Comparison of ENCODE assay signal across 8 cellular contexts in genomic region chr16:28822520-28823290, GRCh38. TPM values are rescaled to one million over a fixed set of nuclear protein-coding genes. Genes with fewer than 3 reads are reported as not detected.
A peak's percentile ranks its signal among the peaks of the same experiment; 100 is the strongest.
DNase-seq lines count a peak whose midpoint lies in the region; ATAC-seq and TF ChIP-seq lines count a peak whose summit lies in the region.

ATXN2L (plus strand) TSS chr16:28822999; CDS start chr16:28823260, 261 bp downstream.

- peaks cover 26% of the 10 kb centered on the region for H3K4me1 ChIP-seq in GM23338 (ENCODE audit: insufficient read depth)
- peaks cover 13% of the 10 kb centered on the region for H3K4me1 ChIP-seq in RWPE2 (ENCODE audit: insufficient read depth, poor library complexity, severe bottlenecking)

- H3K9me3 Mint-ChIP-seq in GM23338 (no peaks in the 10 kb centered on the region), nephron (no peaks in the 10 kb centered on the region)

- H3K27ac Mint-ChIP-seq in GM23338 (peak within 1 kb of the TSS; percentile 99), nephron (peak within 1 kb of the TSS; percentile 98 to 100 (median 99))

- H3K4me1 Mint-ChIP-seq in GM23338 (peaks cover 35% of the 10 kb centered on the region), nephron (peaks cover 28% of the 10 kb centered on the region)

- H3F3A ChIP-seq in GM23338 (replicated peaks; ENCODE audit: low read depth): peaks cover 22% of the 10 kb centered on the region

- H3K79me2 ChIP-seq in GM23338 (replicated peaks; ENCODE audit: insufficient read depth): peaks cover 42% of the 10 kb centered on the region

- H3K27me3 Mint-ChIP-seq in GM23338 (ENCODE audit: insufficient read depth, low read depth, poor library complexity) (peaks cover 16% of the 10 kb centered on the region), nephron (ENCODE audit: low read depth) (no peaks in the 10 kb centered on the region)

- H3K4me2 ChIP-seq in GM23338: peak within 1 kb of the TSS; percentile 95

- H3K4me3 ChIP-seq in GM23338 (peak within 1 kb of the TSS; percentile 95), LNCaP clone FGC (ENCODE audit: low read depth, low read length) (peak within 1 kb of the TSS; percentile 91), RWPE2 (ENCODE audit: severe bottlenecking) (peak within 1 kb of the TSS; percentile 89), fibroblast of the aortic adventitia (ENCODE audit: low read depth, low read length) (peak within 1 kb of the TSS; percentile 99)

- H3K4me3 Mint-ChIP-seq in GM23338 (peak within 1 kb of the TSS; percentile 97), nephron (peak within 1 kb of the TSS; percentile 95 to 99 (median 99))

- no peak for TF ChIP-seq CTCF in GM23338 (conservative IDR thresholded peaks at IDR 0.05; ENCODE audit: low read depth in 2 of 2)
- no peak for TF ChIP-seq CTCF in LNCaP clone FGC (IDR thresholded peaks at IDR 0.05; ENCODE audit: control insufficient read depth, extremely low read depth, insufficient read depth)
- TF ChIP-seq CTCF in RWPE2 (IDR thresholded peaks at IDR 0.05; ENCODE audit: poor library complexity, severe bottlenecking): no peak
- no peak for TF ChIP-seq CTCF in fibroblast of the aortic adventitia (IDR thresholded peaks at IDR 0.05; ENCODE audit: insufficient read depth, low read length)
- TF ChIP-seq CTCF in nephron (IDR thresholded peaks at IDR 0.05; ENCODE audit: unreplicated experiment in 3 of 3): no peak

- H3K9me3 ChIP-seq in RWPE2 (ENCODE audit: severe bottlenecking): no peaks in the 10 kb centered on the region

- H4K20me1 ChIP-seq in GM23338 (replicated peaks; ENCODE audit: insufficient read depth): peaks cover 25% of the 10 kb centered on the region

- DNase-seq in DMS79 treated with DMSO at 0.1 percent for 48 hours (lab: John Stamatoyannopoulos, UW) (peak; percentile 81), GM23338 (ENCODE audit: low spot score) (peak; percentile 94), LNCaP clone FGC (ENCODE audit: low read depth) (peak; percentile 91), RWPE2 (ENCODE audit: low spot score) (peak; percentile 92), fibroblast of the aortic adventitia (ENCODE audit: low read depth) (peak; percentile 95)
- peak; percentile 90 for DNase-seq in activated effector memory CD4-positive, alpha-beta T cell treated with Interleukin-2 at 50 U/mL for 16 hours
- peak; percentile 97 for DNase-seq in stimulated activated naive CD8-positive, alpha-beta T cell treated with anti-CD3 and anti-CD28 coated beads, Interleukin-15, Interleukin-2, amounts not matched to agents 100 U/mL and 50 U/mL, for 24 hours

- H3K9me2 ChIP-seq in GM23338 (ENCODE audit: insufficient read depth): no peaks in the 10 kb centered on the region

- H2AFZ ChIP-seq in GM23338: peak within 1 kb of the TSS; percentile 57; the same call in 1 of the 2 replicates

- peak; percentile 35 for ATAC-seq in GM23338
- ATAC-seq in RWPE2 (ENCODE audit: low read depth): peak; percentile 40
- ATAC-seq in stimulated activated naive CD8-positive, alpha-beta T cell treated with anti-CD3 and anti-CD28 coated beads, Interleukin-15, Interleukin-2, amounts not matched to agents 100 U/mL and 50 U/mL, for 24 hours: peak; percentile 54

- H3K27ac ChIP-seq in GM23338 (ENCODE audit: low read depth): peak within 1 kb of the TSS; percentile 91
- peak within 1 kb of the TSS; percentile 98 for H3K27ac ChIP-seq in RWPE2 (ENCODE audit: poor library complexity, severe bottlenecking)

- H3K36me3 ChIP-seq in GM23338 (ENCODE audit: insufficient read depth) (peaks cover 27% of the 10 kb centered on the region), RWPE2 (ENCODE audit: low read depth) (peaks cover 43% of the 10 kb centered on the region)

- H3K36me3 Mint-ChIP-seq in GM23338 (ENCODE audit: low read depth) (peaks cover 50% of the 10 kb centered on the region), nephron (ENCODE audit: low read depth) (peaks cover 31% of the 10 kb centered on the region)

- H3K27me3 ChIP-seq in GM23338 (ENCODE audit: insufficient read depth) (no peaks in the 10 kb centered on the region), RWPE2 (ENCODE audit: insufficient read depth, poor library complexity, severe bottlenecking) (no peaks in the 10 kb centered on the region)

TF ChIP-seq in GM23338, 12 proteins besides CTCF, POLR2A, EP300 and RAD21 (continues in another document):
- TF ChIP-seq, protein P1, sequence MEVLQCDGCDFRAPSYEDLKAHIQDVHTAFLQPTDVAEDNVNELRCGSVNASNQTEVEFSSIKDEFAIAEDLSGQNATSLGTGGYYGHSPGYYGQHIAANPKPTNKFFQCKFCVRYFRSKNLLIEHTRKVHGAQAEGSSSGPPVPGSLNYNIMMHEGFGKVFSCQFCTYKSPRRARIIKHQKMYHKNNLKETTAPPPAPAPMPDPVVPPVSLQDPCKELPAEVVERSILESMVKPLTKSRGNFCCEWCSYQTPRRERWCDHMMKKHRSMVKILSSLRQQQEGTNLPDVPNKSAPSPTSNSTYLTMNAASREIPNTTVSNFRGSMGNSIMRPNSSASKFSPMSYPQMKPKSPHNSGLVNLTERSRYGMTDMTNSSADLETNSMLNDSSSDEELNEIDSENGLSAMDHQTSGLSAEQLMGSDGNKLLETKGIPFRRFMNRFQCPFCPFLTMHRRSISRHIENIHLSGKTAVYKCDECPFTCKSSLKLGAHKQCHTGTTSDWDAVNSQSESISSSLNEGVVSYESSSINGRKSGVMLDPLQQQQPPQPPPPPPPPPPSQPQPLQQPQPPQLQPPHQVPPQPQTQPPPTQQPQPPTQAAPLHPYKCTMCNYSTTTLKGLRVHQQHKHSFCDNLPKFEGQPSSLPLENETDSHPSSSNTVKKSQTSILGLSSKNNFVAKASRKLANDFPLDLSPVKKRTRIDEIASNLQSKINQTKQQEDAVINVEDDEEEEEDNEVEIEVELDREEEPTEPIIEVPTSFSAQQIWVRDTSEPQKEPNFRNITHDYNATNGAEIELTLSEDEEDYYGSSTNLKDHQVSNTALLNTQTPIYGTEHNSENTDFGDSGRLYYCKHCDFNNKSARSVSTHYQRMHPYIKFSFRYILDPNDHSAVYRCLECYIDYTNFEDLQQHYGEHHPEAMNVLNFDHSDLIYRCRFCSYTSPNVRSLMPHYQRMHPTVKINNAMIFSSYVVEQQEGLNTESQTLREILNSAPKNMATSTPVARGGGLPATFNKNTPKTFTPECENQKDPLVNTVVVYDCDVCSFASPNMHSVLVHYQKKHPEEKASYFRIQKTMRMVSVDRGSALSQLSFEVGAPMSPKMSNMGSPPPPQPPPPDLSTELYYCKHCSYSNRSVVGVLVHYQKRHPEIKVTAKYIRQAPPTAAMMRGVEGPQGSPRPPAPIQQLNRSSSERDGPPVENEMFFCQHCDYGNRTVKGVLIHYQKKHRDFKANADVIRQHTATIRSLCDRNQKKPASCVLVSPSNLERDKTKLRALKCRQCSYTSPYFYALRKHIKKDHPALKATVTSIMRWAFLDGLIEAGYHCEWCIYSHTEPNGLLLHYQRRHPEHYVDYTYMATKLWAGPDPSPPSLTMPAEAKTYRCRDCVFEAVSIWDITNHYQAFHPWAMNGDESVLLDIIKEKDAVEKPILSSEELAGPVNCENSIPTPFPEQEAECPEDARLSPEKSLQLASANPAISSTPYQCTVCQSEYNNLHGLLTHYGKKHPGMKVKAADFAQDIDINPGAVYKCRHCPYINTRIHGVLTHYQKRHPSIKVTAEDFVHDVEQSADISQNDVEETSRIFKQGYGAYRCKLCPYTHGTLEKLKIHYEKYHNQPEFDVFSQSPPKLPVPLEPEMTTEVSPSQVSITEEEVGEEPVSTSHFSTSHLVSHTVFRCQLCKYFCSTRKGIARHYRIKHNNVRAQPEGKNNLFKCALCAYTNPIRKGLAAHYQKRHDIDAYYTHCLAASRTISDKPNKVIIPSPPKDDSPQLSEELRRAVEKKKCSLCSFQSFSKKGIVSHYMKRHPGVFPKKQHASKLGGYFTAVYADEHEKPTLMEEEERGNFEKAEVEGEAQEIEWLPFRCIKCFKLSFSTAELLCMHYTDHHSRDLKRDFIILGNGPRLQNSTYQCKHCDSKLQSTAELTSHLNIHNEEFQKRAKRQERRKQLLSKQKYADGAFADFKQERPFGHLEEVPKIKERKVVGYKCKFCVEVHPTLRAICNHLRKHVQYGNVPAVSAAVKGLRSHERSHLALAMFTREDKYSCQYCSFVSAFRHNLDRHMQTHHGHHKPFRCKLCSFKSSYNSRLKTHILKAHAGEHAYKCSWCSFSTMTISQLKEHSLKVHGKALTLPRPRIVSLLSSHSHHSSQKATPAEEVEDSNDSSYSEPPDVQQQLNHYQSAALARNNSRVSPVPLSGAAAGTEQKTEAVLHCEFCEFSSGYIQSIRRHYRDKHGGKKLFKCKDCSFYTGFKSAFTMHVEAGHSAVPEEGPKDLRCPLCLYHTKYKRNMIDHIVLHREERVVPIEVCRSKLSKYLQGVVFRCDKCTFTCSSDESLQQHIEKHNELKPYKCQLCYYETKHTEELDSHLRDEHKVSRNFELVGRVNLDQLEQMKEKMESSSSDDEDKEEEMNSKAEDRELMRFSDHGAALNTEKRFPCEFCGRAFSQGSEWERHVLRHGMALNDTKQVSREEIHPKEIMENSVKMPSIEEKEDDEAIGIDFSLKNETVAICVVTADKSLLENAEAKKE (CRISPR knock-in tag; IDR thresholded peaks at IDR 0.05): no peak
- no peak for TF ChIP-seq JUNB (IDR thresholded peaks at IDR 0.05; ENCODE audit: unreplicated experiment)
- TF ChIP-seq CREB1 (CRISPR knock-in tag; IDR thresholded peaks at IDR 0.05; ENCODE audit: low read depth): peak; percentile 89
- no peak for TF ChIP-seq ZNF114 (CRISPR knock-in tag; IDR thresholded peaks at IDR 0.05)
- TF ChIP-seq, protein P2, sequence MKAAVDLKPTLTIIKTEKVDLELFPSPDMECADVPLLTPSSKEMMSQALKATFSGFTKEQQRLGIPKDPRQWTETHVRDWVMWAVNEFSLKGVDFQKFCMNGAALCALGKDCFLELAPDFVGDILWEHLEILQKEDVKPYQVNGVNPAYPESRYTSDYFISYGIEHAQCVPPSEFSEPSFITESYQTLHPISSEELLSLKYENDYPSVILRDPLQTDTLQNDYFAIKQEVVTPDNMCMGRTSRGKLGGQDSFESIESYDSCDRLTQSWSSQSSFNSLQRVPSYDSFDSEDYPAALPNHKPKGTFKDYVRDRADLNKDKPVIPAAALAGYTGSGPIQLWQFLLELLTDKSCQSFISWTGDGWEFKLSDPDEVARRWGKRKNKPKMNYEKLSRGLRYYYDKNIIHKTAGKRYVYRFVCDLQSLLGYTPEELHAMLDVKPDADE (IDR thresholded peaks at IDR 0.05): peak; percentile 69; the same call in 1 of the 2 replicates
- TF ChIP-seq ZNF331 (CRISPR knock-in tag; IDR thresholded peaks at IDR 0.05; ENCODE audit: low read depth): no peak
- 0 out of 2 replicates have a peak, but pooled peaks have one; percentile 29 for TF ChIP-seq NANOG (IDR thresholded peaks at IDR 0.05; ENCODE audit: borderline replicate concordance)
- no peak for TF ChIP-seq EZH2 (IDR thresholded peaks at IDR 0.05; ENCODE audit: low read depth, unreplicated experiment)
- TF ChIP-seq POLR2AphosphoS5 (IDR thresholded peaks at IDR 0.05; ENCODE audit: low read depth): peak; percentile 93
- peak; percentile 87 for TF ChIP-seq STAT1 (IDR thresholded peaks at IDR 0.05; ENCODE audit: unreplicated experiment)

RNA-seq across cellular contexts. Expression of gene ATXN2L, which starts in this region (rescaled TPM):
- total RNA-seq in GM23338 (2014; rRNA removed; shearing (Covaris generic)): 192 TPM in 2 replicates
- polyA plus RNA-seq in GM23338 (2016; fragmentation: Nextera tagmentation; extraction: Ambion mirVana): 132 and 134 TPM in 2 replicates
- 45.5 and 69.8 TPM in 2 replicates for total RNA-seq in fibroblast of the aortic adventitia (ENCODE audit: low replicate concordance)

Comparison
In these comparisons a context has a peak if more than half of its experiments do, and no peak if none do; other contexts are left out.
1. Peak in every context shown above with its lines: DNase-seq, ATAC-seq, H3K4me3 ChIP-seq and H3K27ac ChIP-seq.